In genomic region chr18:35041752-35042379, GRCh38 we compare ENCODE assay signal across 8 cellular contexts. TPM values are rescaled to one million over a fixed set of nuclear protein-coding genes. Genes with fewer than 3 reads are reported as not detected.
A peak's percentile ranks its signal among the peaks of the same experiment; 100 is the strongest.
DNase-seq lines count a peak whose midpoint lies in the region; ATAC-seq, FAIRE-seq and TF ChIP-seq lines count a peak whose summit lies in the region.

No MANE protein-coding gene starts in this region.

- TF ChIP-seq CTCF in D721Med (IDR thresholded peaks at IDR 0.05; ENCODE audit: insufficient read depth, missing control alignments), result no peak
- TF ChIP-seq CTCF in MM.1S (IDR thresholded peaks at IDR 0.05; ENCODE audit: low read length), result 0 out of 2 replicates have a peak, but pooled peaks have one; percentile 6
- TF ChIP-seq CTCF in parathyroid adenoma (IDR thresholded peaks at IDR 0.05), result no peak

- CTCF ChIA-PET in activated CD4-positive, alpha-beta memory T cell treated with anti-CD3 and anti-CD28 coated beads for 36 hours (lab: Charles Lee), result interaction anchor here (0.9 to 5.4 kb wide), 4 partner anchors 10 to 57 kb away, joined by 3 to 57 read pairs (median 6); no protein-coding TSS in a partner anchor

- H3K4me2 ChIP-seq in MM.1S (ENCODE audit: low read depth, low read length), result peak overlapping the region; percentile 83
- peak overlapping the region; percentile 89 for H3K4me2 ChIP-seq in parathyroid adenoma (ENCODE audit: low read length)

- H3K36me3 Mint-ChIP-seq in activated CD4-positive, alpha-beta memory T cell treated with anti-CD3 and anti-CD28 coated beads for 36 hours, result peaks cover 5% of the 10 kb centered on the region

- peaks cover 70% of the 10 kb centered on the region for H3K4me1 Mint-ChIP-seq in activated CD4-positive, alpha-beta memory T cell treated with anti-CD3 and anti-CD28 coated beads for 36 hours (ENCODE audit: low read depth)

- H3K9me3 ChIP-seq in MM.1S (replicated peaks; ENCODE audit: insufficient read depth, low read length) (no peaks in the 10 kb centered on the region), parathyroid adenoma (ENCODE audit: control insufficient read depth, low read length) (no peaks in the 10 kb centered on the region)

- ATAC-seq in GM19395 (IDR thresholded peaks at IDR 0.05; ENCODE audit: unreplicated experiment), result no peak
- ATAC-seq in HG02610 (IDR thresholded peaks at IDR 0.05; ENCODE audit: unreplicated experiment), result no peak

- H2AFZ ChIP-seq in MM.1S (ENCODE audit: low read length), result peak overlapping the region; percentile 91
- H2AFZ ChIP-seq in parathyroid adenoma, result peak overlapping the region; percentile 79

- H3K9me2 ChIP-seq in MM.1S (replicated peaks; ENCODE audit: insufficient read depth, low read length), result no peaks in the 10 kb centered on the region

- intact Hi-C loops in activated CD4-positive, alpha-beta memory T cell treated with anti-CD3 and anti-CD28 coated beads for 36 hours (cut with micrococcal nuclease), result loop anchor here (1.0 to 10.0 kb wide), 17 partner anchors 8 to 1025 kb away; partner anchors contain the start of genes INO80C, RMP24, RPRD1A and ZNF24

- H3K79me2 ChIP-seq in MM.1S (ENCODE audit: low read length) (peaks cover 34% of the 10 kb centered on the region), parathyroid adenoma (peaks cover 3% of the 10 kb centered on the region)

- peak overlapping the region; percentile 95 for H3K4me3 ChIP-seq in MM.1S (ENCODE audit: low read length)
- H3K4me3 ChIP-seq in parathyroid adenoma (ENCODE audit: low read depth, low read length), result peak overlapping the region; percentile 89

- H3K27me3 ChIP-seq in MM.1S (replicated peaks; ENCODE audit: insufficient read depth, low read length) (no peaks in the 10 kb centered on the region), parathyroid adenoma (ENCODE audit: control insufficient read depth, insufficient read depth, low read length) (no peaks in the 10 kb centered on the region)

- H3K9me3 Mint-ChIP-seq in activated CD4-positive, alpha-beta memory T cell treated with anti-CD3 and anti-CD28 coated beads for 36 hours, result no peaks in the 10 kb centered on the region

- H3K9ac ChIP-seq in MM.1S (ENCODE audit: low read length) (peak overlapping the region; percentile 88), parathyroid adenoma (no peak overlapping the region)

- H3K27ac ChIP-seq in MM.1S (ENCODE audit: low read length) (peak overlapping the region; percentile 76), parathyroid adenoma (peak overlapping the region; percentile 58)

- H3K36me3 ChIP-seq in MM.1S (replicated peaks; ENCODE audit: insufficient read depth, low read length) (no peaks in the 10 kb centered on the region), parathyroid adenoma (ENCODE audit: control insufficient read depth, insufficient read depth, low read length) (no peaks in the 10 kb centered on the region)

- FAIRE-seq in D721Med (lab: Jason Lieb, UNC), result peak; percentile 61

- H3K27me3 Mint-ChIP-seq in activated CD4-positive, alpha-beta memory T cell treated with anti-CD3 and anti-CD28 coated beads for 36 hours, result no peaks in the 10 kb centered on the region

- DNase-seq in D721Med (ENCODE audit: insufficient read length, low spot score) (no peak), MM.1S (peak; percentile 13), glomerular visceral epithelial cell (ENCODE audit: extremely low spot score) (peak; percentile 15), NK-92 (lab: John Stamatoyannopoulos, UW; ENCODE audit: unreplicated experiment) (no peak)
- DNase-seq in activated CD4-positive, alpha-beta memory T cell treated with anti-CD3 and anti-CD28 coated beads for 36 hours, result no peak

- POLR2A ChIA-PET in activated CD4-positive, alpha-beta memory T cell treated with anti-CD3 and anti-CD28 coated beads for 36 hours (lab: Charles Lee), result interaction anchor here (1.2 to 4.1 kb wide), 6 partner anchors 9 to 199 kb away, joined by 3 to 46 read pairs (median 6); partner anchors contain the start of gene ZNF397

- H4K20me1 ChIP-seq in MM.1S (ENCODE audit: insufficient read depth, low read length), result no peaks in the 10 kb centered on the region

- H3K27ac Mint-ChIP-seq in activated CD4-positive, alpha-beta memory T cell treated with anti-CD3 and anti-CD28 coated beads for 36 hours, result peak overlapping the region; percentile 94

- peaks cover 18% of the 10 kb centered on the region for H3F3A ChIP-seq in MM.1S (ENCODE audit: insufficient read depth, low read length)

- H3K4me1 ChIP-seq in MM.1S (ENCODE audit: low read length), result peaks cover 17% of the 10 kb centered on the region
- no peaks in the 10 kb centered on the region for H3K4me1 ChIP-seq in parathyroid adenoma

- H3K4me3 Mint-ChIP-seq in activated CD4-positive, alpha-beta memory T cell treated with anti-CD3 and anti-CD28 coated beads for 36 hours, result peak overlapping the region; percentile 98

RNA-seq across cellular contexts. Expression of gene MAPRE2, which starts 0.7 kb away (rescaled TPM):
- total RNA-seq in activated CD4-positive, alpha-beta memory T cell treated with anti-CD3 and anti-CD28 coated beads for 36 hours, result 10 to 100 TPM; 46.4 to 46.5 TPM

Comparison
In these comparisons a context has a peak if more than half of its experiments do, and no peak if none do; other contexts are left out.
1. DNase-seq: peak in MM.1S (single experiment) and glomerular visceral epithelial cell (single experiment); none in D721Med (single experiment), activated CD4-positive, alpha-beta memory T cell treated with anti-CD3 and anti-CD28 coated beads for 36 hours (single experiment) and NK-92 (single experiment).